In genomic region chr3:71247948-71248315, GRCh38 we compare ENCODE assay signal across 12 cellular contexts.
A peak's percentile ranks its signal among the peaks of the same experiment; 100 is the strongest.
DNase-seq lines count a peak whose midpoint lies in the region; ATAC-seq, FAIRE-seq and TF ChIP-seq lines count a peak whose summit lies in the region.
"Had no signal": no experiment of that assay in that cellular context is flagged by ENCODE, and none has a peak within 500 bp of the region (broad histone marks: within the 10 kb centered on the region; RNA-seq: fewer than 3 reads in every experiment).

No MANE protein-coding gene starts in this region.

- DNase-seq in HepG2 (ENCODE audit: low spot score) = no peak
- no peak for DNase-seq in right lobe of liver
- peak; percentile 94 for DNase-seq in NCI-H69 (lab: John Stamatoyannopoulos, UW)
- DNase-seq in glutamatergic neuron = no peak
- no peak for DNase-seq in type B pancreatic cell (ENCODE audit: extremely low spot score, unreplicated experiment)
- DNase-seq in stomach = no peak
- DNase-seq: central memory CD4-positive, alpha-beta T cell; effector memory CD8-positive, alpha-beta T cell had no signal

- no peak overlapping the region for H3K9ac ChIP-seq in HepG2 (ENCODE audit: insufficient read depth, low read depth, low read length)

- TF ChIP-seq CTCF in HepG2 (CRISPR knock-in tag; IDR thresholded peaks at IDR 0.05) (no peak), right lobe of liver (IDR thresholded peaks at IDR 0.05) (no peak), glutamatergic neuron (IDR thresholded peaks at IDR 0.05; ENCODE audit: partially characterized antibody, unreplicated experiment) (no peak), type B pancreatic cell (conservative IDR thresholded peaks at IDR 0.05) (no peak), stomach (IDR thresholded peaks at IDR 0.05) (no peak)

- H3K27me3 ChIP-seq in HepG2 (ENCODE audit: control insufficient read depth in 1 of 2, insufficient read depth in 2 of 2, low read length in 2 of 2) (no peaks in the 10 kb centered on the region), right lobe of liver (no peaks in the 10 kb centered on the region), stomach (no peaks in the 10 kb centered on the region)

- BruUV-seq in HepG2 (replicated peaks; lab: Mats Ljungman, UMichigan) = no TSS peak

- H3K4me1 Mint-ChIP-seq in glutamatergic neuron (ENCODE audit: low read depth, unreplicated experiment) (peaks cover 44% of the 10 kb centered on the region), type B pancreatic cell (ENCODE audit: unreplicated experiment) (peaks cover 54% of the 10 kb centered on the region)

- H4K20me1 ChIP-seq in HepG2 (ENCODE audit: insufficient read depth, low read length) = no peaks in the 10 kb centered on the region

- intact Hi-C loops in HepG2 (cut with micrococcal nuclease; ENCODE audit: unreplicated experiment) = loop anchor here (5.0 kb wide), 2 partner anchors 96 to 161 kb away; no protein-coding TSS in a partner anchor
- intact Hi-C loops in right lobe of liver (cut with DNase I) = no loop called here
- intact Hi-C loops in stomach (cut with DNase I; ENCODE audit: low total_unique reads) = no loop called here

- ATAC-seq in HepG2 = no peak
- ATAC-seq in right lobe of liver = no peak
- no peak for ATAC-seq in GM21576 (IDR thresholded peaks at IDR 0.05; ENCODE audit: unreplicated experiment)
- ATAC-seq in GM19463 (IDR thresholded peaks at IDR 0.05; ENCODE audit: unreplicated experiment) = no peak
- ATAC-seq: activated naive CD4-positive, alpha-beta T cell treated with anti-CD3 and anti-CD28 coated beads, Interleukin-2, amount 50 U/mL, for 72 hours; effector memory CD8-positive, alpha-beta T cell had no signal

- H3K79me2 ChIP-seq in HepG2 (ENCODE audit: insufficient read depth, low read length) = peaks cover 24% of the 10 kb centered on the region

- no peak overlapping the region for H2AFZ ChIP-seq in HepG2 (ENCODE audit: low read length)

- POLR2A ChIA-PET in HepG2 (lab: Yijun Ruan, JAX) = interaction anchor here (0.7 to 7.1 kb wide), 4 partner anchors 9 to 53 kb away, joined by 3 to 85 read pairs (median 36); no protein-coding TSS in a partner anchor

- no peaks in the 10 kb centered on the region for H3K36me3 Mint-ChIP-seq in glutamatergic neuron (ENCODE audit: unreplicated experiment)
- no peaks in the 10 kb centered on the region for H3K36me3 Mint-ChIP-seq in type B pancreatic cell

- 98% methylated on average over 3 of the region's 3 CpGs for WGBS in HepG2 (ENCODE audit: low lambda C conversion rate)
- WGBS in right lobe of liver (ENCODE audit: insufficient coverage, low coverage, low lambda C conversion rate, missing lambda C conversion rate) = 94% methylated on average over 2 of the region's 3 CpGs
- 92 to 98% (median 93%) methylated on average over 3 of the region's 3 CpGs for WGBS in stomach, 5 donors

- no peaks in the 10 kb centered on the region for H3K36me3 ChIP-seq in HepG2 (replicated peaks in 1 of 2; ENCODE audit: control insufficient read depth in 1 of 2, insufficient read depth in 2 of 2, low read length in 2 of 2)
- no peaks in the 10 kb centered on the region for H3K36me3 ChIP-seq in right lobe of liver
- no peaks in the 10 kb centered on the region for H3K36me3 ChIP-seq in stomach

- H3K27me3 Mint-ChIP-seq in glutamatergic neuron (ENCODE audit: unreplicated experiment) = peaks cover 9% of the 10 kb centered on the region
- no peaks in the 10 kb centered on the region for H3K27me3 Mint-ChIP-seq in type B pancreatic cell
- H3K27me3 Mint-ChIP-seq: effector memory CD8-positive, alpha-beta T cell had no signal

- H3K4me3 Mint-ChIP-seq in glutamatergic neuron (ENCODE audit: unreplicated experiment) (peak overlapping the region; percentile 87), type B pancreatic cell (peak overlapping the region; percentile 44)
- H3K4me3 Mint-ChIP-seq: effector memory CD8-positive, alpha-beta T cell had no signal

- CTCF ChIA-PET in HepG2 (lab: Yijun Ruan, JAX; ENCODE audit: low intra/inter-chr PET ratio, low total read pairs) = no interaction called here

- TF ChIP-seq POLR2A in HepG2 (IDR thresholded peaks at IDR 0.05; ENCODE audit: insufficient read depth in 1 of 2, low read depth in 2 of 2, low read length in 2 of 2) = no peak
- no peak for TF ChIP-seq POLR2A in right lobe of liver (IDR thresholded peaks at IDR 0.05)
- no peak for TF ChIP-seq POLR2A in stomach (IDR thresholded peaks at IDR 0.05)

- H3K4me2 ChIP-seq in HepG2 (ENCODE audit: low read depth, low read length) = peak overlapping the region; percentile 79; the same call in 1 of the 2 replicates

- FAIRE-seq in HepG2 (lab: Jason Lieb, UNC) = no peak

- H3K4me1 ChIP-seq in HepG2 (ENCODE audit: insufficient read depth, low read length) (peaks cover 90% of the 10 kb centered on the region), right lobe of liver (peaks cover 0 to 32% (median 13%) of the 10 kb centered on the region in 4 donors), stomach (peaks cover 22 to 64% (median 43%) of the 10 kb centered on the region in 4 donors)

- peak overlapping the region; percentile 97 for H3K27ac Mint-ChIP-seq in glutamatergic neuron (ENCODE audit: unreplicated experiment)
- peak overlapping the region; percentile 73 for H3K27ac Mint-ChIP-seq in type B pancreatic cell
- H3K27ac Mint-ChIP-seq: effector memory CD8-positive, alpha-beta T cell had no signal

- no peak for TF ChIP-seq RAD21 in HepG2 (CRISPR knock-in tag; IDR thresholded peaks at IDR 0.05)

- H3K9me3 ChIP-seq in HepG2 (ENCODE audit: low read length) (no peaks in the 10 kb centered on the region), right lobe of liver (no peaks in the 10 kb centered on the region), stomach (no peaks in the 10 kb centered on the region)
- H3K9me3 ChIP-seq: psoas muscle had no signal

- H3K4me3 ChIP-seq in HepG2 (replicated peaks in 1 of 3; ENCODE audit: insufficient read depth in 1 of 3, low read depth in 2 of 3, low read length in 3 of 3) = no peak overlapping the region
- H3K4me3 ChIP-seq in right lobe of liver = no peak overlapping the region
- no peak overlapping the region for H3K4me3 ChIP-seq in stomach
- H3K4me3 ChIP-seq: psoas muscle had no signal

- H3K9me3 Mint-ChIP-seq in glutamatergic neuron (ENCODE audit: unreplicated experiment) (peaks cover 8% of the 10 kb centered on the region), type B pancreatic cell (peaks cover 13% of the 10 kb centered on the region)
- H3K9me3 Mint-ChIP-seq: activated naive CD4-positive, alpha-beta T cell treated with anti-CD3 and anti-CD28 coated beads, Interleukin-2, amount 50 U/mL, for 72 hours; effector memory CD8-positive, alpha-beta T cell had no signal

- in situ Hi-C loops in HepG2 (cut with HindIII; ENCODE audit: extremely low pct_ligation_motif_present, low pct_unique_long_range_greater_than_20kb) = no loop called here

- H3K27ac ChIP-seq in HepG2 (ENCODE audit: extremely low read length, insufficient read depth, low read length) (no peak overlapping the region), right lobe of liver (no peak overlapping the region), stomach (peak overlapping the region in 2 of 5 donors; percentile 54 to 60)
- H3K27ac ChIP-seq: psoas muscle had no signal

- no peak for TF ChIP-seq EP300 in HepG2 (IDR thresholded peaks at IDR 0.05; ENCODE audit: low read depth in 2 of 2, low read length in 2 of 2)
- TF ChIP-seq EP300 in HepG2 (CRISPR knock-in tag; IDR thresholded peaks at IDR 0.05; ENCODE audit: borderline replicate concordance) = no peak
- no peak for TF ChIP-seq EP300 in stomach (IDR thresholded peaks at IDR 0.05)

TF ChIP-seq in HepG2, 621 proteins besides CTCF, POLR2A, EP300 and RAD21 (continues in another document):
- TF ChIP-seq PAWR (CRISPR knock-in tag; IDR thresholded peaks at IDR 0.05; ENCODE audit: borderline replicate concordance) (no peak), ZNF572 (CRISPR knock-in tag; IDR thresholded peaks at IDR 0.05) (no peak), ZFP82 (CRISPR knock-in tag; IDR thresholded peaks at IDR 0.05; ENCODE audit: borderline replicate concordance) (no peak), ZSCAN31 (CRISPR knock-in tag; IDR thresholded peaks at IDR 0.05; ENCODE audit: low read depth) (no peak), CENPX (CRISPR knock-in tag; IDR thresholded peaks at IDR 0.05) (no peak), ZFP36L2 (CRISPR knock-in tag; IDR thresholded peaks at IDR 0.05) (no peak), ZBTB14 (CRISPR knock-in tag; IDR thresholded peaks at IDR 0.05) (no peak), LRRFIP1 (CRISPR knock-in tag; conservative IDR thresholded peaks at IDR 0.05) (no peak), NPAS2 (CRISPR knock-in tag; IDR thresholded peaks at IDR 0.05; ENCODE audit: borderline replicate concordance) (no peak), LCORL (IDR thresholded peaks at IDR 0.05) (no peak), LCORL (CRISPR knock-in tag; IDR thresholded peaks at IDR 0.05) (no peak)
